In genomic region chr1:53943490-53944043, GRCh38 we compare ENCODE assay signal across 14 cellular contexts. TPM values are rescaled to one million over a fixed set of nuclear protein-coding genes. Genes with fewer than 3 reads are reported as not detected.
DNase-seq lines count a peak whose midpoint lies in the region; ATAC-seq, FAIRE-seq and TF ChIP-seq lines count a peak whose summit lies in the region.
"Had no signal": no experiment of that assay in that cellular context is flagged by ENCODE, and none has a peak within 500 bp of the region (broad histone marks: within the 10 kb centered on the region; RNA-seq: fewer than 3 reads in every experiment).

No MANE protein-coding gene starts in this region.

- peak overlapping the region; percentile 35 for H3K27ac Mint-ChIP-seq in activated naive CD4-positive, alpha-beta T cell treated with anti-CD3 and anti-CD28 coated beads for 36 hours
- no peak overlapping the region for H3K27ac Mint-ChIP-seq in progenitor cell of endocrine pancreas

- peaks cover 14% of the 10 kb centered on the region for H3K36me3 Mint-ChIP-seq in activated naive CD4-positive, alpha-beta T cell treated with anti-CD3 and anti-CD28 coated beads for 36 hours (ENCODE audit: low read depth)
- peaks cover 2% of the 10 kb centered on the region for H3K36me3 Mint-ChIP-seq in progenitor cell of endocrine pancreas (ENCODE audit: insufficient read depth)

- no peaks in the 10 kb centered on the region for H3K9me3 ChIP-seq in SK-N-MC (ENCODE audit: low read depth, low read length)
- H3K9me3 ChIP-seq: esophagus squamous epithelium, heart right ventricle, mucosa of descending colon had no signal

- ATAC-seq in GM21529 (IDR thresholded peaks at IDR 0.05; ENCODE audit: unreplicated experiment) (no peak), HG02870 (IDR thresholded peaks at IDR 0.05; ENCODE audit: unreplicated experiment) (no peak)
- ATAC-seq: heart right ventricle, mucosa of descending colon had no signal

- H3K27me3 ChIP-seq in bronchial epithelial cell (ENCODE audit: control insufficient read depth, insufficient read depth, low read length), result no peaks in the 10 kb centered on the region
- H3K27me3 ChIP-seq: esophagus squamous epithelium, heart right ventricle had no signal

- H3K27ac ChIP-seq in SK-N-MC, result no peak overlapping the region

- H3K9ac ChIP-seq in SK-N-MC (ENCODE audit: insufficient read length), result no peak overlapping the region

- intact Hi-C loops in activated naive CD4-positive, alpha-beta T cell treated with anti-CD3 and anti-CD28 coated beads for 36 hours (cut with micrococcal nuclease), result no loop called here

- DNase-seq in activated naive CD4-positive, alpha-beta T cell treated with anti-CD3 and anti-CD28 coated beads for 36 hours, result no peak
- no peak for DNase-seq in activated naive CD4-positive, alpha-beta T cell treated with anti-CD3 and anti-CD28 coated beads, Interleukin-2, amount 50 U/mL, for 16 hours
- DNase-seq in SK-N-MC (ENCODE audit: low read depth, low spot score) (no peak), bronchial epithelial cell (ENCODE audit: low read depth) (no peak), progenitor cell of endocrine pancreas (ENCODE audit: low spot score, unreplicated experiment) (no peak)
- no peak for DNase-seq in stimulated activated CD4-positive, alpha-beta T cell treated with anti-CD3 and anti-CD28 coated beads, Interleukin-15, amount 100 ng/mL, for 24 hours
- DNase-seq: EL; esophagus squamous epithelium; heart right ventricle; mucosa of descending colon; stimulated activated CD4-positive, alpha-beta T cell treated with anti-CD3 and anti-CD28 coated beads, Interleukin-1b, Interleukin-23, amount 100 ng/mL, for 48 hours had no signal

- peaks cover 46% of the 10 kb centered on the region for H3K4me1 Mint-ChIP-seq in activated naive CD4-positive, alpha-beta T cell treated with anti-CD3 and anti-CD28 coated beads for 36 hours (ENCODE audit: low read depth)
- H3K4me1 Mint-ChIP-seq in progenitor cell of endocrine pancreas (ENCODE audit: low read depth), result peaks cover 21% of the 10 kb centered on the region

- CTCF ChIA-PET in activated naive CD4-positive, alpha-beta T cell treated with anti-CD3 and anti-CD28 coated beads for 36 hours (lab: Charles Lee), result interaction anchor here (2.8 to 3.3 kb wide), 2 partner anchors 64 to 83 kb away, joined by 12 to 23 read pairs; no protein-coding TSS in a partner anchor

- peak overlapping the region; percentile 58 for H3K4me3 Mint-ChIP-seq in activated naive CD4-positive, alpha-beta T cell treated with anti-CD3 and anti-CD28 coated beads for 36 hours
- peak overlapping the region; percentile 22 for H3K4me3 Mint-ChIP-seq in progenitor cell of endocrine pancreas (ENCODE audit: low read depth)

- H3K36me3 ChIP-seq in SK-N-MC (ENCODE audit: insufficient read depth, low read length) (peaks cover 28% of the 10 kb centered on the region), bronchial epithelial cell (ENCODE audit: control insufficient read depth, insufficient read depth, low read length) (no peaks in the 10 kb centered on the region)

- no peaks in the 10 kb centered on the region for H3K27me3 Mint-ChIP-seq in activated naive CD4-positive, alpha-beta T cell treated with anti-CD3 and anti-CD28 coated beads for 36 hours (ENCODE audit: low read depth)
- H3K27me3 Mint-ChIP-seq in progenitor cell of endocrine pancreas, result no peaks in the 10 kb centered on the region

- peak; percentile 13 for FAIRE-seq in bronchial epithelial cell (lab: Jason Lieb, UNC)

- TF ChIP-seq CTCF in bronchial epithelial cell (IDR thresholded peaks at IDR 0.05; ENCODE audit: insufficient read depth, low read length, severe bottlenecking), result no peak
- TF ChIP-seq CTCF in progenitor cell of endocrine pancreas (IDR thresholded peaks at IDR 0.05; ENCODE audit: unreplicated experiment), result no peak

- H3K9me3 Mint-ChIP-seq in activated naive CD4-positive, alpha-beta T cell treated with anti-CD3 and anti-CD28 coated beads for 36 hours, result no peaks in the 10 kb centered on the region
- H3K9me3 Mint-ChIP-seq in progenitor cell of endocrine pancreas (ENCODE audit: low read depth), result no peaks in the 10 kb centered on the region

- H3K4me3 ChIP-seq in SK-N-MC, result peak overlapping the region; percentile 8; the same call in 1 of the 2 replicates
- H3K4me3 ChIP-seq in bronchial epithelial cell (ENCODE audit: low read depth, low read length), result no peak overlapping the region
- H3K4me3 ChIP-seq: mucosa of descending colon had no signal

RNA-seq across cellular contexts. Expression of gene IFT25, which starts 1.9 kb away (rescaled TPM):
- total RNA-seq in activated naive CD4-positive, alpha-beta T cell treated with anti-CD3 and anti-CD28 coated beads for 36 hours, result 10 to 100 TPM; 46.2 to 48.7 TPM
- total RNA-seq in bronchial epithelial cell (9.7 and 12.9 TPM in 2 replicates), progenitor cell of endocrine pancreas (35.4 and 39.2 TPM in 2 replicates)

RNA-seq across cellular contexts. Expression of gene LRRC42, which starts 2.6 kb away (rescaled TPM):
- 10 to 100 TPM; 19.9 to 21.3 TPM for total RNA-seq in activated naive CD4-positive, alpha-beta T cell treated with anti-CD3 and anti-CD28 coated beads for 36 hours
- total RNA-seq in bronchial epithelial cell, result 44.9 and 51.1 TPM in 2 replicates
- 63.5 and 64.0 TPM in 2 replicates for total RNA-seq in progenitor cell of endocrine pancreas

RNA-seq across cellular contexts. Expression of gene DIO1, which starts 49.6 kb away (rescaled TPM):
- total RNA-seq in activated naive CD4-positive, alpha-beta T cell treated with anti-CD3 and anti-CD28 coated beads for 36 hours, result not detected
- total RNA-seq in bronchial epithelial cell (not detected in 2 replicates), progenitor cell of endocrine pancreas (1.1 and 1.3 TPM in 2 replicates)
- total RNA-seq: esophagus squamous epithelium, heart right ventricle, kidney epithelial cell, mucosa of descending colon had no signal

RNA-seq across cellular contexts. Expression of gene YIPF1, which starts 54.0 kb away (rescaled TPM):
- total RNA-seq in activated naive CD4-positive, alpha-beta T cell treated with anti-CD3 and anti-CD28 coated beads for 36 hours, result 10 to 100 TPM; 22.2 to 22.4 TPM
- total RNA-seq in bronchial epithelial cell (18.7 and 28.4 TPM in 2 replicates), progenitor cell of endocrine pancreas (34.5 and 37.3 TPM in 2 replicates)
